1 cellular context compared by ENCODE assay signal in genomic region chr6:169454204-169454871, GRCh38.
TF ChIP-seq lines count a peak whose summit lies in the region.

No MANE protein-coding gene starts in this region.

TF ChIP-seq in K562, 482 proteins besides CTCF, POLR2A, EP300 and RAD21 (continued from another document and continues in another):
- TF ChIP-seq ZNF592 (IDR thresholded peaks at IDR 0.05): no peak
- no peak for TF ChIP-seq HMGN3 (IDR thresholded peaks at IDR 0.05; ENCODE audit: borderline replicate concordance, extremely low read depth, insufficient read length, low read depth, low read length)
- no peak for TF ChIP-seq NCOA2 (IDR thresholded peaks at IDR 0.05; ENCODE audit: partially characterized antibody in 2 of 2)
- TF ChIP-seq ZNF384 (IDR thresholded peaks at IDR 0.05; ENCODE audit: low read depth, low read length): no peak
- TF ChIP-seq, protein P1, sequence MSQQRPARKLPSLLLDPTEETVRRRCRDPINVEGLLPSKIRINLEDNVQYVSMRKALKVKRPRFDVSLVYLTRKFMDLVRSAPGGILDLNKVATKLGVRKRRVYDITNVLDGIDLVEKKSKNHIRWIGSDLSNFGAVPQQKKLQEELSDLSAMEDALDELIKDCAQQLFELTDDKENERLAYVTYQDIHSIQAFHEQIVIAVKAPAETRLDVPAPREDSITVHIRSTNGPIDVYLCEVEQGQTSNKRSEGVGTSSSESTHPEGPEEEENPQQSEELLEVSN (IDR thresholded peaks at IDR 0.05; ENCODE audit: borderline replicate concordance in 1 of 2, extremely low read depth in 1 of 2, insufficient read depth in 1 of 2, insufficient read length in 1 of 2, low read depth in 1 of 2, low read length in 1 of 2, poor library complexity in 1 of 2, severe bottlenecking in 1 of 2): no peak
- TF ChIP-seq, protein P2, sequence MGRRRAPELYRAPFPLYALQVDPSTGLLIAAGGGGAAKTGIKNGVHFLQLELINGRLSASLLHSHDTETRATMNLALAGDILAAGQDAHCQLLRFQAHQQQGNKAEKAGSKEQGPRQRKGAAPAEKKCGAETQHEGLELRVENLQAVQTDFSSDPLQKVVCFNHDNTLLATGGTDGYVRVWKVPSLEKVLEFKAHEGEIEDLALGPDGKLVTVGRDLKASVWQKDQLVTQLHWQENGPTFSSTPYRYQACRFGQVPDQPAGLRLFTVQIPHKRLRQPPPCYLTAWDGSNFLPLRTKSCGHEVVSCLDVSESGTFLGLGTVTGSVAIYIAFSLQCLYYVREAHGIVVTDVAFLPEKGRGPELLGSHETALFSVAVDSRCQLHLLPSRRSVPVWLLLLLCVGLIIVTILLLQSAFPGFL (CRISPR knock-in tag; IDR thresholded peaks at IDR 0.05): no peak
- TF ChIP-seq KDM1A (IDR thresholded peaks at IDR 0.05): peak in 1 of 2 experiments; percentile 31; a peak in 1 of 4 replicates
- TF ChIP-seq ZNF431 (CRISPR knock-in tag; IDR thresholded peaks at IDR 0.05): no peak
- TF ChIP-seq KLF6 (CRISPR knock-in tag; IDR thresholded peaks at IDR 0.05; ENCODE audit: borderline replicate concordance): no peak
- TF ChIP-seq ZNF263 (CRISPR knock-in tag; IDR thresholded peaks at IDR 0.05; ENCODE audit: borderline replicate concordance): peak; percentile 60; the same call in 1 of the 2 replicates
- TF ChIP-seq E2F3 (CRISPR knock-in tag; IDR thresholded peaks at IDR 0.05): no peak
- no peak for TF ChIP-seq SMAD2 (IDR thresholded peaks at IDR 0.05; ENCODE audit: low read depth, low read length)
- no peak for TF ChIP-seq CBX8 (IDR thresholded peaks at IDR 0.05; ENCODE audit: borderline replicate concordance, extremely low read depth, low read depth, low read length, poor library complexity, severe bottlenecking)
- TF ChIP-seq POLR2AphosphoS5 (IDR thresholded peaks at IDR 0.05; ENCODE audit: control insufficient read depth, insufficient read depth, low read depth, low read length): peak; percentile 39; the same call in 1 of the 2 replicates
- peak; percentile 62 for TF ChIP-seq DPF2 (IDR thresholded peaks at IDR 0.05)
- no peak for TF ChIP-seq PCBP1 (IDR thresholded peaks at IDR 0.05; ENCODE audit: low read depth, low read length, poor library complexity, severe bottlenecking)
- TF ChIP-seq, protein P3, sequence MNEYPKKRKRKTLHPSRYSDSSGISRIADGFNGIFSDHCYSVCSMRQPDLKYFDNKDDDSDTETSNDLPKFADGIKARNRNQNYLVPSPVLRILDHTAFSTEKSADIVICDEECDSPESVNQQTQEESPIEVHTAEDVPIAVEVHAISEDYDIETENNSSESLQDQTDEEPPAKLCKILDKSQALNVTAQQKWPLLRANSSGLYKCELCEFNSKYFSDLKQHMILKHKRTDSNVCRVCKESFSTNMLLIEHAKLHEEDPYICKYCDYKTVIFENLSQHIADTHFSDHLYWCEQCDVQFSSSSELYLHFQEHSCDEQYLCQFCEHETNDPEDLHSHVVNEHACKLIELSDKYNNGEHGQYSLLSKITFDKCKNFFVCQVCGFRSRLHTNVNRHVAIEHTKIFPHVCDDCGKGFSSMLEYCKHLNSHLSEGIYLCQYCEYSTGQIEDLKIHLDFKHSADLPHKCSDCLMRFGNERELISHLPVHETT (CRISPR knock-in tag; conservative IDR thresholded peaks at IDR 0.05 in 1 of 2, IDR thresholded peaks at IDR 0.05 in 1 of 2): peak in 1 of 2 experiments; percentile 54; a peak in 1 of 4 replicates
- TF ChIP-seq, protein P4, sequence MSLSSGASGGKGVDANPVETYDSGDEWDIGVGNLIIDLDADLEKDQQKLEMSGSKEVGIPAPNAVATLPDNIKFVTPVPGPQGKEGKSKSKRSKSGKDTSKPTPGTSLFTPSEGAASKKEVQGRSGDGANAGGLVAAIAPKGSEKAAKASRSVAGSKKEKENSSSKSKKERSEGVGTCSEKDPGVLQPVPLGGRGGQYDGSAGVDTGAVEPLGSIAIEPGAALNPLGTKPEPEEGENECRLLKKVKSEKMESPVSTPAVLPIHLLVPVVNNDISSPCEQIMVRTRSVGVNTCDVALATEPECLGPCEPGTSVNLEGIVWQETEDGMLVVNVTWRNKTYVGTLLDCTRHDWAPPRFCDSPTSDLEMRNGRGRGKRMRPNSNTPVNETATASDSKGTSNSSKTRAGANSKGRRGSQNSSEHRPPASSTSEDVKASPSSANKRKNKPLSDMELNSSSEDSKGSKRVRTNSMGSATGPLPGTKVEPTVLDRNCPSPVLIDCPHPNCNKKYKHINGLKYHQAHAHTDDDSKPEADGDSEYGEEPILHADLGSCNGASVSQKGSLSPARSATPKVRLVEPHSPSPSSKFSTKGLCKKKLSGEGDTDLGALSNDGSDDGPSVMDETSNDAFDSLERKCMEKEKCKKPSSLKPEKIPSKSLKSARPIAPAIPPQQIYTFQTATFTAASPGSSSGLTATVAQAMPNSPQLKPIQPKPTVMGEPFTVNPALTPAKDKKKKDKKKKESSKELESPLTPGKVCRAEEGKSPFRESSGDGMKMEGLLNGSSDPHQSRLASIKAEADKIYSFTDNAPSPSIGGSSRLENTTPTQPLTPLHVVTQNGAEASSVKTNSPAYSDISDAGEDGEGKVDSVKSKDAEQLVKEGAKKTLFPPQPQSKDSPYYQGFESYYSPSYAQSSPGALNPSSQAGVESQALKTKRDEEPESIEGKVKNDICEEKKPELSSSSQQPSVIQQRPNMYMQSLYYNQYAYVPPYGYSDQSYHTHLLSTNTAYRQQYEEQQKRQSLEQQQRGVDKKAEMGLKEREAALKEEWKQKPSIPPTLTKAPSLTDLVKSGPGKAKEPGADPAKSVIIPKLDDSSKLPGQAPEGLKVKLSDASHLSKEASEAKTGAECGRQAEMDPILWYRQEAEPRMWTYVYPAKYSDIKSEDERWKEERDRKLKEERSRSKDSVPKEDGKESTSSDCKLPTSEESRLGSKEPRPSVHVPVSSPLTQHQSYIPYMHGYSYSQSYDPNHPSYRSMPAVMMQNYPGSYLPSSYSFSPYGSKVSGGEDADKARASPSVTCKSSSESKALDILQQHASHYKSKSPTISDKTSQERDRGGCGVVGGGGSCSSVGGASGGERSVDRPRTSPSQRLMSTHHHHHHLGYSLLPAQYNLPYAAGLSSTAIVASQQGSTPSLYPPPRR (CRISPR knock-in tag; IDR thresholded peaks at IDR 0.05; ENCODE audit: borderline replicate concordance): no peak
- no peak for TF ChIP-seq ZNF212 (CRISPR knock-in tag; IDR thresholded peaks at IDR 0.05)
- no peak for TF ChIP-seq ASH1L (IDR thresholded peaks at IDR 0.05; ENCODE audit: borderline replicate concordance, low read depth, partially characterized antibody)
- no peak for TF ChIP-seq ZHX1 (conservative IDR thresholded peaks at IDR 0.05; ENCODE audit: low read length)
- TF ChIP-seq SMAD3 (CRISPR knock-in tag; conservative IDR thresholded peaks at IDR 0.05): no peak
- TF ChIP-seq ATF6 (CRISPR knock-in tag; IDR thresholded peaks at IDR 0.05): no peak
- TF ChIP-seq ZFPM2 (CRISPR knock-in tag; IDR thresholded peaks at IDR 0.05): no peak
- no peak for TF ChIP-seq ZNF217 (CRISPR knock-in tag; IDR thresholded peaks at IDR 0.05)
- no peak for TF ChIP-seq ZSCAN29 (IDR thresholded peaks at IDR 0.05)
- TF ChIP-seq ZNF24 (IDR thresholded peaks at IDR 0.05): no peak
- TF ChIP-seq, protein P5, sequence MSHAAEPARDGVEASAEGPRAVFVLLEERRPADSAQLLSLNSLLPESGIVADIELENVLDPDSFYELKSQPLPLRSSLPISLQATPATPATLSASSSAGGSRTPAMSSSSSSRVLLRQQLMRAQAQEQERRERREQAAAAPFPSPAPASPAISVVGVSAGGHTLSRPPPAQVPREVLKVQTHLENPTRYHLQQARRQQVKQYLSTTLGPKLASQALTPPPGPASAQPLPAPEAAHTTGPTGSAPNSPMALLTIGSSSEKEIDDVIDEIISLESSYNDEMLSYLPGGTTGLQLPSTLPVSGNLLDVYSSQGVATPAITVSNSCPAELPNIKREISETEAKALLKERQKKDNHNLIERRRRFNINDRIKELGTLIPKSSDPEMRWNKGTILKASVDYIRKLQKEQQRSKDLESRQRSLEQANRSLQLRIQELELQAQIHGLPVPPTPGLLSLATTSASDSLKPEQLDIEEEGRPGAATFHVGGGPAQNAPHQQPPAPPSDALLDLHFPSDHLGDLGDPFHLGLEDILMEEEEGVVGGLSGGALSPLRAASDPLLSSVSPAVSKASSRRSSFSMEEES (CRISPR knock-in tag; IDR thresholded peaks at IDR 0.05): no peak
- no peak for TF ChIP-seq PTBP1 (IDR thresholded peaks at IDR 0.05; ENCODE audit: low read depth, low read length)
- TF ChIP-seq STAT5B (CRISPR knock-in tag; IDR thresholded peaks at IDR 0.05): no peak
- TF ChIP-seq ZNF561 (CRISPR knock-in tag; conservative IDR thresholded peaks at IDR 0.05): no peak
- TF ChIP-seq KLF13 (tag; IDR thresholded peaks at IDR 0.05; ENCODE audit: borderline replicate concordance, low read depth): no peak
- no peak for TF ChIP-seq NCOA6 (IDR thresholded peaks at IDR 0.05)
- peak; percentile 89 for TF ChIP-seq SMAD4 (CRISPR knock-in tag; conservative IDR thresholded peaks at IDR 0.05)
- no peak for TF ChIP-seq HSF4 (CRISPR knock-in tag; IDR thresholded peaks at IDR 0.05; ENCODE audit: borderline replicate concordance)
- peak; percentile 54; the same call in 1 of the 2 replicates for TF ChIP-seq ZNF766 (CRISPR knock-in tag; conservative IDR thresholded peaks at IDR 0.05)
- peak; percentile 85 for TF ChIP-seq TEAD4 (IDR thresholded peaks at IDR 0.05; ENCODE audit: low read length)
- no peak for TF ChIP-seq TEAD4 (CRISPR knock-in tag; IDR thresholded peaks at IDR 0.05; ENCODE audit: borderline replicate concordance)
- TF ChIP-seq HIVEP1 (CRISPR knock-in tag; IDR thresholded peaks at IDR 0.05): no peak
- TF ChIP-seq ARID1B (IDR thresholded peaks at IDR 0.05): peak; percentile 72
- no peak for TF ChIP-seq ZNF584 (CRISPR knock-in tag; IDR thresholded peaks at IDR 0.05; ENCODE audit: low read depth)
- TF ChIP-seq ZNF239 (CRISPR knock-in tag; IDR thresholded peaks at IDR 0.05): no peak
- no peak for TF ChIP-seq MTA3 (IDR thresholded peaks at IDR 0.05; ENCODE audit: borderline replicate concordance)
- no peak for TF ChIP-seq ZBTB17 (CRISPR knock-in tag; IDR thresholded peaks at IDR 0.05)
- 0 out of 2 replicates have a peak, but pooled peaks have one; percentile 24 for TF ChIP-seq ATF7 (IDR thresholded peaks at IDR 0.05)
- TF ChIP-seq ZNF12 (CRISPR knock-in tag; IDR thresholded peaks at IDR 0.05): no peak
- no peak for TF ChIP-seq ZNF444 (CRISPR knock-in tag; IDR thresholded peaks at IDR 0.05)
- TF ChIP-seq ZNF445 (CRISPR knock-in tag; IDR thresholded peaks at IDR 0.05; ENCODE audit: low read depth): no peak
- peak; percentile 59; the same call in 1 of the 2 replicates for TF ChIP-seq SMARCA4 (IDR thresholded peaks at IDR 0.05)
- no peak for TF ChIP-seq TFAM (CRISPR knock-in tag; conservative IDR thresholded peaks at IDR 0.05)
- TF ChIP-seq CXXC5 (CRISPR knock-in tag; IDR thresholded peaks at IDR 0.05): peak; percentile 53; the same call in 1 of the 2 replicates
- TF ChIP-seq SMARCE1 (IDR thresholded peaks at IDR 0.05): peak; percentile 33; the same call in 1 of the 2 replicates
